2 cellular contexts compared by ENCODE assay signal in genomic region chr17:49968380-49969133, GRCh38.
A peak's percentile ranks its signal among the peaks of the same experiment; 100 is the strongest.
TF ChIP-seq lines count a peak whose summit lies in the region.

No MANE protein-coding gene starts in this region.

TF ChIP-seq in WTC11, 78 proteins besides CTCF, POLR2A, EP300 and RAD21 (continued from another document):
- TF ChIP-seq FOXP4 (CRISPR knock-in tag; IDR thresholded peaks at IDR 0.05) (peak; percentile 73), KAT7 (CRISPR knock-in tag; IDR thresholded peaks at IDR 0.05; ENCODE audit: borderline replicate concordance) (peak; percentile 28; the same call in 1 of the 2 replicates), TEAD1 (CRISPR knock-in tag; IDR thresholded peaks at IDR 0.05) (peak; percentile 38; the same call in 1 of the 2 replicates), MAX (CRISPR knock-in tag; IDR thresholded peaks at IDR 0.05) (peak; percentile 38; the same call in 1 of the 2 replicates), GABPB1 (CRISPR knock-in tag; IDR thresholded peaks at IDR 0.05) (peak; percentile 49; the same call in 1 of the 2 replicates), ETV6 (CRISPR knock-in tag; IDR thresholded peaks at IDR 0.05) (peak; percentile 78), OVOL2 (CRISPR knock-in tag; IDR thresholded peaks at IDR 0.05; ENCODE audit: borderline replicate concordance) (no peak), E2F5 (CRISPR knock-in tag; IDR thresholded peaks at IDR 0.05) (0 out of 2 replicates have a peak, but pooled peaks have one; percentile 24), AFF4 (CRISPR knock-in tag; IDR thresholded peaks at IDR 0.05; ENCODE audit: borderline replicate concordance) (no peak), IRF2 (CRISPR knock-in tag; IDR thresholded peaks at IDR 0.05; ENCODE audit: borderline replicate concordance, low read depth) (no peak)

TF ChIP-seq in HepG2, 621 proteins besides CTCF, POLR2A, EP300 and RAD21 (continued from another document and continues in another):
- TF ChIP-seq SOX13 (IDR thresholded peaks at IDR 0.05) (no peak), SOX13 (CRISPR knock-in tag; conservative IDR thresholded peaks at IDR 0.05 in 1 of 2, IDR thresholded peaks at IDR 0.05 in 1 of 2) (0 out of 4 replicates have a peak, but pooled peaks of 1 of the 2 experiments have one; percentile 24), MATR3 (CRISPR knock-in tag; IDR thresholded peaks at IDR 0.05) (no peak), SIN3A (IDR thresholded peaks at IDR 0.05; ENCODE audit: borderline replicate concordance, low read depth, low read length) (no peak), PRDM15 (CRISPR knock-in tag; IDR thresholded peaks at IDR 0.05) (no peak), JDP2 (CRISPR knock-in tag; IDR thresholded peaks at IDR 0.05; ENCODE audit: borderline replicate concordance) (no peak; the same call in 1 of the 2 replicates), TEF (CRISPR knock-in tag; IDR thresholded peaks at IDR 0.05) (no peak), SPEN (CRISPR knock-in tag; IDR thresholded peaks at IDR 0.05; ENCODE audit: low read depth) (peak; percentile 63), SP1 (IDR thresholded peaks at IDR 0.05) (no peak), SP1 (CRISPR knock-in tag; IDR thresholded peaks at IDR 0.05) (peak; percentile 33; the same call in 1 of the 2 replicates), ETV6 (CRISPR knock-in tag; conservative IDR thresholded peaks at IDR 0.05) (peak; percentile 72; the same call in 1 of the 2 replicates), ONECUT2 (CRISPR knock-in tag; IDR thresholded peaks at IDR 0.05) (no peak), ZNF652 (CRISPR knock-in tag; IDR thresholded peaks at IDR 0.05; ENCODE audit: borderline replicate concordance, low read depth) (no peak), GLI4 (CRISPR knock-in tag; IDR thresholded peaks at IDR 0.05; ENCODE audit: borderline replicate concordance) (no peak), ZNF446 (CRISPR knock-in tag; IDR thresholded peaks at IDR 0.05) (peak; percentile 86; the same call in 1 of the 2 replicates), GATA4 (IDR thresholded peaks at IDR 0.05; ENCODE audit: borderline replicate concordance, low read depth) (no peak), WIZ (CRISPR knock-in tag; IDR thresholded peaks at IDR 0.05) (no peak), TERF1 (CRISPR knock-in tag; IDR thresholded peaks at IDR 0.05) (no peak), AHR (CRISPR knock-in tag; IDR thresholded peaks at IDR 0.05) (peak; percentile 29; the same call in 1 of the 2 replicates), SOX5 (CRISPR knock-in tag; IDR thresholded peaks at IDR 0.05; ENCODE audit: borderline replicate concordance) (no peak), NFATC3 (CRISPR knock-in tag; IDR thresholded peaks at IDR 0.05) (no peak), MAFG (CRISPR knock-in tag; IDR thresholded peaks at IDR 0.05) (no peak), IRF1 (CRISPR knock-in tag; IDR thresholded peaks at IDR 0.05; ENCODE audit: low read depth) (no peak), MED8 (CRISPR knock-in tag; IDR thresholded peaks at IDR 0.05; ENCODE audit: insufficient replicate concordance) (no peak), JARID2 (CRISPR knock-in tag; IDR thresholded peaks at IDR 0.05; ENCODE audit: insufficient replicate concordance) (no peak), ZNF256 (CRISPR knock-in tag; conservative IDR thresholded peaks at IDR 0.05) (no peak), IRX3 (CRISPR knock-in tag; IDR thresholded peaks at IDR 0.05; ENCODE audit: borderline replicate concordance, low read depth) (no peak), ELF4 (CRISPR knock-in tag; IDR thresholded peaks at IDR 0.05; ENCODE audit: borderline replicate concordance) (no peak), ZNF513 (CRISPR knock-in tag; conservative IDR thresholded peaks at IDR 0.05) (no peak), ZNF510 (CRISPR knock-in tag; IDR thresholded peaks at IDR 0.05; ENCODE audit: low read depth) (no peak), SNAPC2 (CRISPR knock-in tag; IDR thresholded peaks at IDR 0.05) (no peak), FOSL2 (CRISPR knock-in tag; IDR thresholded peaks at IDR 0.05) (peak; percentile 92), ZNF788 (CRISPR knock-in tag; IDR thresholded peaks at IDR 0.05; ENCODE audit: borderline replicate concordance) (0 out of 2 replicates have a peak, but pooled peaks have one; percentile 36), NCOR1 (IDR thresholded peaks at IDR 0.05; ENCODE audit: borderline replicate concordance, low read length) (no peak), GFI1 (CRISPR knock-in tag; IDR thresholded peaks at IDR 0.05; ENCODE audit: borderline replicate concordance) (0 out of 2 replicates have a peak, but pooled peaks have one; percentile 30), CBX1 (IDR thresholded peaks at IDR 0.05; ENCODE audit: low read depth) (peak; percentile 11), ZNF781 (CRISPR knock-in tag; IDR thresholded peaks at IDR 0.05; ENCODE audit: borderline replicate concordance, not compliant biosample characterization) (peak; percentile 42), BCLAF1 (IDR thresholded peaks at IDR 0.05) (no peak), ZNF253 (CRISPR knock-in tag; IDR thresholded peaks at IDR 0.05; ENCODE audit: borderline replicate concordance) (no peak), ZFP36 (IDR thresholded peaks at IDR 0.05; ENCODE audit: borderline replicate concordance, low read depth, low read length, partially characterized antibody) (no peak), ZNF275 (CRISPR knock-in tag; IDR thresholded peaks at IDR 0.05; ENCODE audit: borderline replicate concordance) (no peak), ZNF598 (CRISPR knock-in tag; IDR thresholded peaks at IDR 0.05; ENCODE audit: borderline replicate concordance) (no peak), ZBTB2 (CRISPR knock-in tag; IDR thresholded peaks at IDR 0.05; ENCODE audit: low read depth) (no peak), NR1H2 (CRISPR knock-in tag; IDR thresholded peaks at IDR 0.05; ENCODE audit: borderline replicate concordance, low read depth) (no peak)
